23 cellular contexts compared by ENCODE assay signal in genomic region chr7:10537764-10538163, GRCh38.
DNase-seq lines count a peak whose midpoint lies in the region; ATAC-seq and TF ChIP-seq lines count a peak whose summit lies in the region.
"Had no signal": no experiment of that assay in that cellular context is flagged by ENCODE, and none has a peak within 500 bp of the region (broad histone marks: within the 10 kb centered on the region; RNA-seq: fewer than 3 reads in every experiment).

No MANE protein-coding gene starts in this region.

- no peaks in the 10 kb centered on the region for H3K79me2 ChIP-seq in MM.1S (ENCODE audit: low read length)

- H3K9me2 ChIP-seq in MM.1S (replicated peaks; ENCODE audit: insufficient read depth, low read length) = no peaks in the 10 kb centered on the region

- H3K4me3 ChIP-seq in MM.1S (ENCODE audit: low read length) = no peak overlapping the region

- H4K20me1 ChIP-seq in MM.1S (ENCODE audit: insufficient read depth, low read length) = no peaks in the 10 kb centered on the region

- H3K4me1 Mint-ChIP-seq in nephron progenitor cell (no peaks in the 10 kb centered on the region), CD14-positive monocyte (peaks cover 9% of the 10 kb centered on the region)

- peak; percentile 62 for ATAC-seq in GM21515 (IDR thresholded peaks at IDR 0.05; ENCODE audit: unreplicated experiment)
- ATAC-seq: HCT116, PC-3, SK-N-SH treated with all-trans-retinoic acid at 6 μM for 48 hours had no signal

- no peak overlapping the region for H3K4me3 Mint-ChIP-seq in nephron progenitor cell
- no peak overlapping the region for H3K4me3 Mint-ChIP-seq in CD14-positive monocyte

- H3K27me3 ChIP-seq in MM.1S (replicated peaks; ENCODE audit: insufficient read depth, low read length) = no peaks in the 10 kb centered on the region

- no peak overlapping the region for H3K9ac ChIP-seq in MM.1S (ENCODE audit: low read length)

- DNase-seq in GM13976 (ENCODE audit: low spot score) = peak; percentile 3
- DNase-seq in MM.1S = peak; percentile 31
- peak; percentile 27 for DNase-seq in medulla oblongata (ENCODE audit: extremely low spot score)
- DNase-seq in LoVo (ENCODE audit: low spot score) = no peak
- no peak for DNase-seq in nephron progenitor cell
- DNase-seq in CD14-positive monocyte (ENCODE audit: low spot score) = no peak
- DNase-seq: DND-41; KG1; NCI-H1105 treated with DMSO at 0.1 percent for 48 hours; NCI-H1694; NCI-H2081 treated with DMSO at 0.1 percent for 48 hours; NCI-H446 treated with DMSO at 0.1 percent for 48 hours; NCI-H69; NK-92 treated with Interleukin-12 subunit alpha and Interleukin-12 subunit beta, amount 100 ng/mL, for 24 hours; PC-3; SIG-M5; T-helper 1 cell; T-helper 9 cell had no signal

- no peaks in the 10 kb centered on the region for H3K36me3 Mint-ChIP-seq in nephron progenitor cell (ENCODE audit: low read depth)
- no peaks in the 10 kb centered on the region for H3K36me3 Mint-ChIP-seq in CD14-positive monocyte

- H3K4me2 ChIP-seq in MM.1S (ENCODE audit: low read depth, low read length) = no peak overlapping the region

- H3K36me3 ChIP-seq in MM.1S (replicated peaks; ENCODE audit: insufficient read depth, low read length) = no peaks in the 10 kb centered on the region

- in situ Hi-C loops in GM13976 (cut with MboI; ENCODE audit: low sequenced_read_pairs, unreplicated experiment) = no loop called here

- no peak overlapping the region for H2AFZ ChIP-seq in MM.1S (ENCODE audit: low read length)

- H3K4me1 ChIP-seq in MM.1S (ENCODE audit: low read length) = peaks cover 4% of the 10 kb centered on the region

- H3K27ac ChIP-seq in MM.1S (ENCODE audit: low read length) = no peak overlapping the region; the same call in 1 of the 2 replicates
- H3K27ac ChIP-seq: C4-2B, RWPE1 had no signal

- TF ChIP-seq CTCF in GM13976 (IDR thresholded peaks at IDR 0.05; ENCODE audit: borderline replicate concordance, control extremely low read depth, extremely low read depth, insufficient read depth, missing control alignments) (no peak), MM.1S (IDR thresholded peaks at IDR 0.05; ENCODE audit: low read length) (no peak), nephron progenitor cell (IDR thresholded peaks at IDR 0.05) (no peak), CD14-positive monocyte (IDR thresholded peaks at IDR 0.05) (no peak)

- H3K9me3 Mint-ChIP-seq in nephron progenitor cell (peaks cover 3% of the 10 kb centered on the region), CD14-positive monocyte (peaks cover 1 to 14% (median 8%) of the 10 kb centered on the region in 7 donors)

- H3K27ac Mint-ChIP-seq in nephron progenitor cell (no peak overlapping the region), CD14-positive monocyte (no peak overlapping the region)

- no peaks in the 10 kb centered on the region for H3K27me3 Mint-ChIP-seq in nephron progenitor cell (ENCODE audit: low read depth, poor library complexity)
- peaks cover 0 to 1% (median 0%) of the 10 kb centered on the region in 3 donors for H3K27me3 Mint-ChIP-seq in CD14-positive monocyte (ENCODE audit: low read depth in 3 of 3)

- intact Hi-C loops in CD14-positive monocyte (cut with micrococcal nuclease) = loop anchor here in 1 of 2 donors (10.0 kb wide), 1 partner anchor 57 kb away; no protein-coding TSS in a partner anchor

- no peaks in the 10 kb centered on the region for H3F3A ChIP-seq in MM.1S (ENCODE audit: insufficient read depth, low read length)

- no peaks in the 10 kb centered on the region for H3K9me3 ChIP-seq in MM.1S (replicated peaks; ENCODE audit: insufficient read depth, low read length)

Comparison
In these comparisons a context has a peak if more than half of its experiments do, and no peak if none do; other contexts are left out.
1. DNase-seq: peak in GM13976 (single experiment), MM.1S (single experiment) and medulla oblongata (single experiment); none in LoVo (single experiment), nephron progenitor cell (single experiment) and CD14-positive monocyte (single experiment).